ENCODE assay signal across 12 cellular contexts in genomic region chr16:10961231-10961630, GRCh38. TPM values are rescaled to one million over a fixed set of nuclear protein-coding genes. Genes with fewer than 3 reads are reported as not detected.
DNase-seq lines count a peak whose midpoint lies in the region; ATAC-seq and TF ChIP-seq lines count a peak whose summit lies in the region.
"Had no signal": no experiment of that assay in that cellular context is flagged by ENCODE, and none has a peak within 500 bp of the region (broad histone marks: within the 10 kb centered on the region; RNA-seq: fewer than 3 reads in every experiment).

No MANE protein-coding gene starts in this region.

- intact Hi-C loops in CD8-positive, alpha-beta T cell (cut with DNase I, micrococcal nuclease), result loop anchor here (5.0 to 10.0 kb wide), 3 partner anchors 336 to 854 kb away; no protein-coding TSS in a partner anchor

- H3K27me3 ChIP-seq in CD8-positive, alpha-beta T cell (ENCODE audit: insufficient read depth, low read length), result no peaks in the 10 kb centered on the region

- peak overlapping the region; percentile 9 for H3K27ac Mint-ChIP-seq in progenitor cell of endocrine pancreas
- H3K27ac Mint-ChIP-seq in CD8-positive, alpha-beta T cell, result no peak overlapping the region

- POLR2A ChIA-PET in RWPE1 (lab: Yijun Ruan, JAX; ENCODE audit: low non-redundant PET), result no interaction called here
- POLR2A ChIA-PET in CD8-positive, alpha-beta T cell (lab: Charles Lee), result no interaction called here

- H3K4me1 ChIP-seq in CD8-positive, alpha-beta T cell (ENCODE audit: insufficient read depth, low read length), result peaks cover 4% of the 10 kb centered on the region

- no peaks in the 10 kb centered on the region for H3K27me3 Mint-ChIP-seq in progenitor cell of endocrine pancreas
- no peaks in the 10 kb centered on the region for H3K27me3 Mint-ChIP-seq in CD8-positive, alpha-beta T cell (ENCODE audit: low read depth)

- CTCF ChIA-PET in RWPE1 (lab: Yijun Ruan, JAX), result interaction anchor here (0.6 kb wide), 1 partner anchor 294 kb away, joined by 3 read pairs; no protein-coding TSS in a partner anchor
- CTCF ChIA-PET in CD8-positive, alpha-beta T cell (lab: Charles Lee), result interaction anchor here (0.7 to 3.5 kb wide), 4 partner anchors 13 to 445 kb away, joined by 3 to 47 read pairs (median 4); no protein-coding TSS in a partner anchor

- no peak overlapping the region for H3K4me3 ChIP-seq in AG10803 (ENCODE audit: low read length)
- H3K4me3 ChIP-seq in CD8-positive, alpha-beta T cell (ENCODE audit: low read depth, low read length), result no peak overlapping the region

- no peaks in the 10 kb centered on the region for H3K9me3 ChIP-seq in CD8-positive, alpha-beta T cell (ENCODE audit: low read length)

- H3K36me3 Mint-ChIP-seq in progenitor cell of endocrine pancreas (ENCODE audit: insufficient read depth), result no peaks in the 10 kb centered on the region
- H3K36me3 Mint-ChIP-seq in CD8-positive, alpha-beta T cell, result peaks cover 68% of the 10 kb centered on the region

- no peak overlapping the region for H3K4me3 Mint-ChIP-seq in progenitor cell of endocrine pancreas (ENCODE audit: low read depth)
- no peak overlapping the region for H3K4me3 Mint-ChIP-seq in CD8-positive, alpha-beta T cell
- H3K4me3 Mint-ChIP-seq: H9 had no signal

- peaks cover 18% of the 10 kb centered on the region for H3K36me3 ChIP-seq in CD8-positive, alpha-beta T cell (ENCODE audit: insufficient read depth, low read length)

- H3K4me1 Mint-ChIP-seq in progenitor cell of endocrine pancreas (ENCODE audit: low read depth), result peaks cover 3% of the 10 kb centered on the region
- H3K4me1 Mint-ChIP-seq in CD8-positive, alpha-beta T cell (ENCODE audit: low read depth), result peaks cover 25% of the 10 kb centered on the region

- H3K9me3 Mint-ChIP-seq in progenitor cell of endocrine pancreas (ENCODE audit: low read depth), result no peaks in the 10 kb centered on the region
- no peaks in the 10 kb centered on the region for H3K9me3 Mint-ChIP-seq in CD8-positive, alpha-beta T cell
- H3K9me3 Mint-ChIP-seq: H9 had no signal

- peak overlapping the region; percentile 59 for H3K27ac ChIP-seq in RWPE1
- H3K27ac ChIP-seq in CD8-positive, alpha-beta T cell (ENCODE audit: low read depth, low read length), result no peak overlapping the region

- TF ChIP-seq CTCF in AG10803 (conservative IDR thresholded peaks at IDR 0.05; ENCODE audit: low read length) (no peak), RWPE1 (conservative IDR thresholded peaks at IDR 0.05; ENCODE audit: low read depth) (no peak), progenitor cell of endocrine pancreas (IDR thresholded peaks at IDR 0.05; ENCODE audit: unreplicated experiment) (no peak)
- no peak for TF ChIP-seq CTCF in CD8-positive, alpha-beta T cell (IDR thresholded peaks at IDR 0.05)

- DNase-seq in AG10803 (ENCODE audit: low read depth) (peak; percentile 85), RWPE1 (ENCODE audit: low spot score) (peak; percentile 48), fibroblast of gingiva (ENCODE audit: low read depth) (peak; percentile 58), progenitor cell of endocrine pancreas (ENCODE audit: low spot score, unreplicated experiment) (no peak), NCI-H526 treated with DMSO at 0.1 percent for 48 hours (lab: John Stamatoyannopoulos, UW) (no peak), DMS53 (lab: John Stamatoyannopoulos, UW) (no peak)
- no peak for DNase-seq in CD8-positive, alpha-beta T cell
- DNase-seq: activated CD8-positive, alpha-beta memory T cell treated with anti-CD3 and anti-CD28 coated beads, Interleukin-2, amount 50 U/mL, for 48 hours; effector CD4-positive, alpha-beta T cell; H9; NCI-H2081 treated with DMSO at 0.1 percent for 48 hours had no signal

- no peak for ATAC-seq in HG03139 (IDR thresholded peaks at IDR 0.05; ENCODE audit: unreplicated experiment)
- no peak for ATAC-seq in CD8-positive, alpha-beta T cell

RNA-seq across cellular contexts. Expression of gene CLEC16A, which starts 16.9 kb away (rescaled TPM):
- total RNA-seq in progenitor cell of endocrine pancreas, result 32.6 and 34.3 TPM in 2 replicates
- total RNA-seq in CD8-positive, alpha-beta T cell, result 10 to 100 TPM; 20.5 to 21.9 TPM

RNA-seq across cellular contexts. Expression of gene DEXI, which starts 19.0 kb away (rescaled TPM):
- total RNA-seq in progenitor cell of endocrine pancreas, result 31.2 and 32.3 TPM in 2 replicates
- 1 to 10 TPM; 4.7 to 5.6 TPM for total RNA-seq in CD8-positive, alpha-beta T cell

Comparison
In these comparisons a context has a peak if more than half of its experiments do, and no peak if none do; other contexts are left out.
1. DNase-seq: peak in AG10803 (single experiment), RWPE1 (single experiment) and fibroblast of gingiva (single experiment); none in progenitor cell of endocrine pancreas (single experiment), NCI-H526 treated with DMSO at 0.1 percent for 48 hours (single experiment), DMS53 (single experiment) and CD8-positive, alpha-beta T cell (0 of 7).